In the genomic region with DNA sequence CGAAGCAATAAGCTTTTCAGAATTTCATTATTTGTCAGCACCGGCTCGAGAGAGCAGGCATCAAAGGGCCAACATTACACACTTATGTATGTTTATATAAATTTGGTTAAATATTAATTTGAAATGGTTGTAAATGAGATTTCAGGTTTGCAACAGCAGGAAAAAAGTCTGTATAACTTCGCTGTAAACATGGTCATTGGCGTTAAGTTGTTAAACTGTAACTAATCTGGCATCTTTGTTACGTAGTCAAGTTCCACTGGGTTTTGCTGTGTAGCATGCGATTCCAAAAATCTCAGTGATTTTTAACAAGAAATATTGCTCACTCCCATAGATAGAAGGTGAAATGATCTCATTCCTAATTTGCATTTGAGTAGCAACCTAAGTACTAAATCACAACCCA, we compare ENCODE assay signal across 24 cellular contexts.
DNase-seq lines count a peak whose midpoint lies in the region; TF ChIP-seq lines count a peak whose summit lies in the region.
"Had no signal": no experiment of that assay in that cellular context is flagged by ENCODE, and none has a peak within 500 bp of the region (broad histone marks: within the 10 kb centered on the region; RNA-seq: fewer than 3 reads in every experiment).

No MANE protein-coding gene starts in this region.

- peak overlapping the region; percentile 70 for H3K27ac ChIP-seq in colonic mucosa
- peak overlapping the region; percentile 54 to 67 (median 64) for H3K27ac ChIP-seq in transverse colon
- no peak overlapping the region for H3K27ac ChIP-seq in tibial artery
- H3K27ac ChIP-seq: breast epithelium, HL-60, sigmoid colon, vagina had no signal

- H3K27me3 ChIP-seq in colonic mucosa (no peaks in the 10 kb centered on the region), transverse colon (no peaks in the 10 kb centered on the region), tibial artery (no peaks in the 10 kb centered on the region)
- H3K27me3 ChIP-seq: BE2C, breast epithelium, sigmoid colon, vagina had no signal

- H3K9me3 Mint-ChIP-seq in mesothelial cell of epicardium (no peaks in the 10 kb centered on the region), endothelial cell (ENCODE audit: unreplicated experiment) (no peaks in the 10 kb centered on the region)
- H3K9me3 Mint-ChIP-seq: activated CD8-positive, alpha-beta T cell treated with anti-CD3 and anti-CD28 coated beads for 36 hours; activated naive CD4-positive, alpha-beta T cell treated with anti-CD3 and anti-CD28 coated beads, Interleukin-2, amount 50 U/mL, for 72 hours; activated T-cell treated with anti-CD3 and anti-CD28 coated beads, Interleukin-2, amount 50 U/mL, for 24 hours; T-helper 2 cell treated with Interferon-gamma antibody and Interleukin-4, amounts not matched to agents 5 μg/mL and 100 μg/mL, for 36 hours had no signal

- TF ChIP-seq POLR2A in transverse colon (IDR thresholded peaks at IDR 0.05), result no peak

- H3K27ac Mint-ChIP-seq in mesothelial cell of epicardium, result peak overlapping the region; percentile 48
- no peak overlapping the region for H3K27ac Mint-ChIP-seq in endothelial cell (ENCODE audit: unreplicated experiment)
- H3K27ac Mint-ChIP-seq: activated CD8-positive, alpha-beta T cell treated with anti-CD3 and anti-CD28 coated beads for 36 hours; activated naive CD4-positive, alpha-beta T cell treated with anti-CD3 and anti-CD28 coated beads, Interleukin-2, amount 50 U/mL, for 72 hours; activated T-cell treated with anti-CD3 and anti-CD28 coated beads, Interleukin-2, amount 50 U/mL, for 24 hours; T-helper 2 cell treated with Interferon-gamma antibody and Interleukin-4, amounts not matched to agents 5 μg/mL and 100 μg/mL, for 36 hours had no signal

- 42 to 52% methylated on average over 7 of the region's 7 CpGs for WGBS in transverse colon (ENCODE audit: low coverage in 1 of 2), 2 donors

- TF ChIP-seq CTCF in colonic mucosa (IDR thresholded peaks at IDR 0.05) (no peak), mesothelial cell of epicardium (IDR thresholded peaks at IDR 0.05; ENCODE audit: unreplicated experiment) (no peak), transverse colon (IDR thresholded peaks at IDR 0.05) (no peak), tibial artery (IDR thresholded peaks at IDR 0.05) (no peak), endothelial cell (IDR thresholded peaks at IDR 0.05; ENCODE audit: unreplicated experiment) (no peak)

- DNase-seq in LoVo (ENCODE audit: low spot score) (peak; percentile 79), colonic mucosa (no peak), mesothelial cell of epicardium (ENCODE audit: low spot score in 2 of 2, unreplicated experiment in 2 of 2) (no peak), transverse colon (no peak), tibial artery (no peak), endothelial cell (ENCODE audit: low spot score) (no peak)
- DNase-seq in effector CD8-positive, alpha-beta T cell (lab: John Stamatoyannopoulos, UW), result no peak
- DNase-seq: activated CD4-positive, CD25-positive, alpha-beta regulatory T cell; activated CD8-positive, alpha-beta T cell treated with anti-CD3 and anti-CD28 coated beads for 36 hours; activated T-cell treated with anti-CD3 and anti-CD28 coated beads, Interleukin-2, amount 50 U/mL, for 24 hours; BE2C; effector CD4-positive, alpha-beta T cell; NCI-H2029 treated with DMSO at 0.1 percent for 48 hours; NCI-H524 treated with DMSO at 0.1 percent for 48 hours; nucleus accumbens; SIG-M5; sigmoid colon; stimulated activated CD4-positive, alpha-beta T cell treated with anti-CD3 and anti-CD28 coated beads, Interleukin-4, amount 100 ng/mL, for 1 hour had no signal

- no peak for TF ChIP-seq EP300 in transverse colon (IDR thresholded peaks at IDR 0.05; ENCODE audit: low read depth)

- peaks cover 5% of the 10 kb centered on the region for H3K36me3 Mint-ChIP-seq in mesothelial cell of epicardium
- H3K36me3 Mint-ChIP-seq in endothelial cell (ENCODE audit: low read depth, unreplicated experiment), result no peaks in the 10 kb centered on the region
- H3K36me3 Mint-ChIP-seq: activated naive CD4-positive, alpha-beta T cell treated with anti-CD3 and anti-CD28 coated beads, Interleukin-2, amount 50 U/mL, for 72 hours had no signal

- H3K9ac ChIP-seq in colonic mucosa (ENCODE audit: low read depth in 2 of 2, low read length in 2 of 2), result peak overlapping the region in 1 of 2 donors; percentile 71

- H3K9me3 ChIP-seq in colonic mucosa (no peaks in the 10 kb centered on the region), transverse colon (no peaks in the 10 kb centered on the region), tibial artery (no peaks in the 10 kb centered on the region)
- H3K9me3 ChIP-seq: BE2C, breast epithelium, HAP-1, sigmoid colon, vagina had no signal

- in situ Hi-C loops in transverse colon (cut with MboI; ENCODE audit: low pct_ligation_motif_present in 1 of 4, low pct_unique_long_range_greater_than_20kb in 1 of 4, low sequenced_read_pairs in 3 of 4), result no loop called here

- intact Hi-C loops in colonic mucosa (cut with DNase I), result no loop called here
- intact Hi-C loops in transverse colon (cut with DNase I; ENCODE audit: low total_unique reads), result no loop called here
- intact Hi-C loops in tibial artery (cut with DNase I; ENCODE audit: low total_unique reads), result no loop called here

- H3K36me3 ChIP-seq in colonic mucosa (no peaks in the 10 kb centered on the region), transverse colon (no peaks in the 10 kb centered on the region), tibial artery (no peaks in the 10 kb centered on the region)
- H3K36me3 ChIP-seq: BE2C, breast epithelium, HAP-1, sigmoid colon, vagina had no signal

- H3K4me3 ChIP-seq in colonic mucosa, result no peak overlapping the region
- H3K4me3 ChIP-seq in transverse colon, result no peak overlapping the region
- H3K4me3 ChIP-seq in tibial artery, result no peak overlapping the region
- H3K4me3 ChIP-seq: breast epithelium, HAP-1, sigmoid colon, vagina had no signal

- H3K27me3 Mint-ChIP-seq in mesothelial cell of epicardium (ENCODE audit: low read depth) (no peaks in the 10 kb centered on the region), endothelial cell (ENCODE audit: unreplicated experiment) (peaks cover 3% of the 10 kb centered on the region)

- no peak overlapping the region for H3K4me3 Mint-ChIP-seq in mesothelial cell of epicardium
- H3K4me3 Mint-ChIP-seq in endothelial cell (ENCODE audit: unreplicated experiment), result no peak overlapping the region
- H3K4me3 Mint-ChIP-seq: activated CD8-positive, alpha-beta T cell treated with anti-CD3 and anti-CD28 coated beads for 36 hours; activated T-cell treated with anti-CD3 and anti-CD28 coated beads, Interleukin-2, amount 50 U/mL, for 24 hours; T-helper 2 cell treated with Interferon-gamma antibody and Interleukin-4, amounts not matched to agents 5 μg/mL and 100 μg/mL, for 36 hours had no signal

- H3K4me1 Mint-ChIP-seq in mesothelial cell of epicardium, result peaks cover 21% of the 10 kb centered on the region
- H3K4me1 Mint-ChIP-seq in endothelial cell (ENCODE audit: unreplicated experiment), result no peaks in the 10 kb centered on the region

- H3K4me1 ChIP-seq in colonic mucosa, result peaks cover 3% of the 10 kb centered on the region
- H3K4me1 ChIP-seq in transverse colon, result peaks cover 0 to 24% (median 10%) of the 10 kb centered on the region in 4 donors
- H3K4me1 ChIP-seq in tibial artery, result peaks cover 0 to 33% (median 0%) of the 10 kb centered on the region in 4 donors
- H3K4me1 ChIP-seq: BE2C, breast epithelium, sigmoid colon had no signal

Comparison
In these comparisons a context has a peak if more than half of its experiments do, and no peak if none do; other contexts are left out.
1. H3K27ac ChIP-seq: peak in colonic mucosa (single experiment) and transverse colon (4 of 4); none in tibial artery (0 of 2).